8 cellular contexts compared by ENCODE assay signal in genomic region chr22:37187891-37188761, GRCh38. TPM values are rescaled to one million over a fixed set of nuclear protein-coding genes. Genes with fewer than 3 reads are reported as not detected.
DNase-seq lines count a peak whose midpoint lies in the region; ATAC-seq and TF ChIP-seq lines count a peak whose summit lies in the region.

C1QTNF6 (minus strand) TSS chr22:37188247; CDS start chr22:37188213, 34 bp downstream.

- ATAC-seq in natural killer cell treated with Interleukin-12 subunit alpha and Interleukin-12 subunit beta and Interleukin-15 and Interleukin-18, amount 100 ng/mL, for 72 hours = peak; percentile 37 to 40
- ATAC-seq in HG03175 (IDR thresholded peaks at IDR 0.05; ENCODE audit: unreplicated experiment) = no peak

- peaks cover 16% of the 10 kb centered on the region for H3K4me1 Mint-ChIP-seq in CD14-positive monocyte
- H3K4me1 Mint-ChIP-seq in natural killer cell treated with Interleukin-12 subunit alpha and Interleukin-12 subunit beta and Interleukin-15 and Interleukin-18, amount 100 ng/mL, for 72 hours (ENCODE audit: low read depth in 2 of 2) = peaks cover 43 to 54% of the 10 kb centered on the region in 2 donors

- H3K4me3 Mint-ChIP-seq in CD14-positive monocyte = no peak within 1 kb of the TSS
- peak within 1 kb of the TSS; percentile 34 for H3K4me3 Mint-ChIP-seq in natural killer cell treated with Interleukin-12 subunit alpha and Interleukin-12 subunit beta and Interleukin-15 and Interleukin-18, amount 100 ng/mL, for 72 hours

- H3K27ac Mint-ChIP-seq in CD14-positive monocyte = peak within 1 kb of the TSS in 1 of 7 donors; percentile 9
- peak within 1 kb of the TSS; percentile 54 to 82 for H3K27ac Mint-ChIP-seq in natural killer cell treated with Interleukin-12 subunit alpha and Interleukin-12 subunit beta and Interleukin-15 and Interleukin-18, amount 100 ng/mL, for 72 hours

- no peaks in the 10 kb centered on the region for H4K20me1 ChIP-seq in Karpas-422 (ENCODE audit: insufficient read depth, low read depth, low read length)

- no peaks in the 10 kb centered on the region for H3K9me2 ChIP-seq in Karpas-422 (replicated peaks; ENCODE audit: insufficient read depth, low read length)

- 22% methylated on average over 14 of the region's 17 CpGs for WGBS in esophagus muscularis mucosa

- H3K4me3 ChIP-seq in Peyer's patch = peak within 1 kb of the TSS in 2 of 4 donors; percentile 14 to 29
- H3K4me3 ChIP-seq in esophagus muscularis mucosa = peak within 1 kb of the TSS; percentile 38 to 54 (median 42)
- no peak within 1 kb of the TSS for H3K4me3 ChIP-seq in Karpas-422 (ENCODE audit: low read length)

- H3K4me1 ChIP-seq in Peyer's patch (peaks cover 0 to 29% (median 8%) of the 10 kb centered on the region in 4 donors), esophagus muscularis mucosa (peaks cover 35 to 48% (median 38%) of the 10 kb centered on the region in 4 donors), Karpas-422 (ENCODE audit: low read length) (peaks cover 2% of the 10 kb centered on the region; the same call in 1 of the 2 replicates)

- peak within 1 kb of the TSS; percentile 63 to 81 (median 71) for H3K27ac ChIP-seq in Peyer's patch
- H3K27ac ChIP-seq in esophagus muscularis mucosa (replicated peaks in 1 of 4) = peak within 1 kb of the TSS; percentile 70 to 84 (median 77)
- H3K27ac ChIP-seq in Karpas-422 (ENCODE audit: low read length) = no peak within 1 kb of the TSS

- no peak within 1 kb of the TSS for H3K4me2 ChIP-seq in Karpas-422 (ENCODE audit: low read depth, low read length, poor library complexity, severe bottlenecking)

- no peak for TF ChIP-seq EP300 in esophagus muscularis mucosa (IDR thresholded peaks at IDR 0.05)

- no peak for TF ChIP-seq CTCF in CD14-positive monocyte (IDR thresholded peaks at IDR 0.05)
- TF ChIP-seq CTCF in Peyer's patch (IDR thresholded peaks at IDR 0.05) = no peak
- no peak for TF ChIP-seq CTCF in esophagus muscularis mucosa (IDR thresholded peaks at IDR 0.05)

- H3K36me3 ChIP-seq in Peyer's patch = no peaks in the 10 kb centered on the region
- no peaks in the 10 kb centered on the region for H3K36me3 ChIP-seq in esophagus muscularis mucosa
- H3K36me3 ChIP-seq in Karpas-422 (ENCODE audit: insufficient read depth, low read length) = no peaks in the 10 kb centered on the region

- peaks cover 0 to 3% (median 0%) of the 10 kb centered on the region in 7 donors for H3K9me3 Mint-ChIP-seq in CD14-positive monocyte
- no peaks in the 10 kb centered on the region for H3K9me3 Mint-ChIP-seq in natural killer cell treated with Interleukin-12 subunit alpha and Interleukin-12 subunit beta and Interleukin-15 and Interleukin-18, amount 100 ng/mL, for 72 hours

- intact Hi-C loops in CD14-positive monocyte (cut with micrococcal nuclease) = no loop called here
- intact Hi-C loops in esophagus muscularis mucosa (cut with DNase I) = loop anchor here (5.0 kb wide), 1 partner anchor 411 kb away; the partner anchor contains the start of gene IFT27

- H3K36me3 Mint-ChIP-seq in CD14-positive monocyte = no peaks in the 10 kb centered on the region
- no peaks in the 10 kb centered on the region for H3K36me3 Mint-ChIP-seq in natural killer cell treated with Interleukin-12 subunit alpha and Interleukin-12 subunit beta and Interleukin-15 and Interleukin-18, amount 100 ng/mL, for 72 hours

- H3K9ac ChIP-seq in Karpas-422 (ENCODE audit: low read length) = no peak within 1 kb of the TSS

- no peaks in the 10 kb centered on the region for H3K79me2 ChIP-seq in Karpas-422 (ENCODE audit: low read length)

- H3K27me3 Mint-ChIP-seq in CD14-positive monocyte (ENCODE audit: low read depth in 3 of 3) = peaks cover 9 to 17% (median 14%) of the 10 kb centered on the region in 3 donors
- H3K27me3 Mint-ChIP-seq in natural killer cell treated with Interleukin-12 subunit alpha and Interleukin-12 subunit beta and Interleukin-15 and Interleukin-18, amount 100 ng/mL, for 72 hours = no peaks in the 10 kb centered on the region

- H3K9me3 ChIP-seq in Peyer's patch = no peaks in the 10 kb centered on the region
- no peaks in the 10 kb centered on the region for H3K9me3 ChIP-seq in esophagus muscularis mucosa
- no peaks in the 10 kb centered on the region for H3K9me3 ChIP-seq in Karpas-422 (ENCODE audit: low read length)

- H2AFZ ChIP-seq in Karpas-422 (ENCODE audit: low read length) = no peak within 1 kb of the TSS

- peak; percentile 37 for DNase-seq in CD14-positive monocyte (ENCODE audit: low spot score)
- DNase-seq in Peyer's patch = peak in 2 of 3 donors; percentile 46 to 60
- DNase-seq in esophagus muscularis mucosa (ENCODE audit: extremely low spot score) = no peak
- no peak for DNase-seq in natural killer cell treated with Interleukin-12 subunit alpha and Interleukin-12 subunit beta and Interleukin-15 and Interleukin-18, amount 100 ng/mL, for 72 hours (ENCODE audit: low spot score)
- no peak for DNase-seq in NCI-H146 treated with DMSO at 0.1 percent for 48 hours (lab: John Stamatoyannopoulos, UW; ENCODE audit: unreplicated experiment)
- DNase-seq in activated effector memory CD4-positive, alpha-beta T cell treated with anti-CD3 and anti-CD28 coated beads, Interleukin-2, amount 50 U/mL, for 16 hours = no peak
- DNase-seq in Karpas-422 = no peak

- TF ChIP-seq POLR2A in Peyer's patch (IDR thresholded peaks at IDR 0.05) (no peak), esophagus muscularis mucosa (IDR thresholded peaks at IDR 0.05; ENCODE audit: low read depth) (no peak)

- H3K27me3 ChIP-seq in Peyer's patch (no peaks in the 10 kb centered on the region), esophagus muscularis mucosa (no peaks in the 10 kb centered on the region), Karpas-422 (ENCODE audit: low read length) (no peaks in the 10 kb centered on the region)

RNA-seq across cellular contexts. Expression of gene C1QTNF6, which starts in this region (rescaled TPM):
- polyA plus RNA-seq in CD14-positive monocyte = under 1 TPM; 0.14 to 0.24 TPM
- total RNA-seq in Peyer's patch (1 to 10 TPM; 3.9 to 9.4 (median 5.9) TPM), esophagus muscularis mucosa (1 to 10 TPM in 3 of 4 donors, under 1 TPM in 1; 0.83 to 2.9 (median 1.3) TPM)
- total RNA-seq in natural killer cell treated with Interleukin-12 subunit alpha and Interleukin-12 subunit beta and Interleukin-15 and Interleukin-18, amount 100 ng/mL, for 72 hours = 1 to 10 TPM; 1.3 to 3.9 TPM
- total RNA-seq in Karpas-422 (2014; rRNA removed; shearing (Covaris generic); ENCODE audit: low replicate concordance) = 1.7 and 2.7 TPM in 2 replicates

Comparison
In these comparisons a context has a peak if more than half of its experiments do, and no peak if none do; other contexts are left out.
1. Peak in DNase-seq in CD14-positive monocyte; RNA of the gene not detected or under 1 TPM.
2. DNase-seq: peak in Peyer's patch (2 of 3); none in esophagus muscularis mucosa (single experiment), natural killer cell treated with Interleukin-12 subunit alpha and Interleukin-12 subunit beta and Interleukin-15 and Interleukin-18, amount 100 ng/mL, for 72 hours (single experiment), NCI-H146 treated with DMSO at 0.1 percent for 48 hours (single experiment), activated effector memory CD4-positive, alpha-beta T cell treated with anti-CD3 and anti-CD28 coated beads, Interleukin-2, amount 50 U/mL, for 16 hours (single experiment) and Karpas-422 (single experiment).